ENCODE assay signal across 8 cellular contexts in genomic region chr5:36875051-36875788, GRCh38. TPM values are rescaled to one million over a fixed set of nuclear protein-coding genes. Genes with fewer than 3 reads are reported as not detected.
DNase-seq lines count a peak whose midpoint lies in the region; ATAC-seq, FAIRE-seq and TF ChIP-seq lines count a peak whose summit lies in the region.

No MANE protein-coding gene starts in this region.

- TF ChIP-seq CTCF in GM12878 (IDR thresholded peaks at IDR 0.05 in 2 of 3, conservative IDR thresholded peaks at IDR 0.05 in 1 of 3; ENCODE audit: control insufficient read depth in 2 of 3, extremely low read depth in 1 of 3, insufficient read depth in 1 of 3, low read depth in 3 of 3, low read length in 3 of 3) = no peak

- H3K27me3 Mint-ChIP-seq in T-helper 17 cell = no peaks in the 10 kb centered on the region

- TF ChIP-seq POLR2A in GM12878 (IDR thresholded peaks at IDR 0.05; ENCODE audit: low read depth, low read length) = no peak

- H3K36me3 Mint-ChIP-seq in T-helper 17 cell (ENCODE audit: low read depth) = no peaks in the 10 kb centered on the region

- H3K79me2 ChIP-seq in GM12878 (ENCODE audit: control insufficient read depth, insufficient read depth, low read length) = peaks cover 93% of the 10 kb centered on the region

- peak overlapping the region; percentile 95 for H3K4me3 ChIP-seq in GM12878
- H3K4me3 ChIP-seq in iPS-18c (ENCODE audit: insufficient read depth, low read depth, low read length) = peak overlapping the region; percentile 93
- H3K4me3 ChIP-seq in skeletal muscle cell (ENCODE audit: low read depth, low read length) = peak overlapping the region; percentile 86

- no peaks in the 10 kb centered on the region for H3K36me3 ChIP-seq in GM12878 (ENCODE audit: control insufficient read depth in 2 of 2, insufficient read depth in 2 of 2, low read length in 1 of 2)

- H3K9ac ChIP-seq in GM12878 (ENCODE audit: control insufficient read depth, insufficient read depth, low read length) = peak overlapping the region; percentile 94

- H2AFZ ChIP-seq in GM12878 (ENCODE audit: control insufficient read depth, low read depth, low read length) = peak overlapping the region; percentile 46

- RAD21 ChIA-PET in GM12878 (lab: Charles Lee; ENCODE audit: unreplicated experiment) = interaction anchor here (1.0 to 5.2 kb wide), 5 partner anchors 9 to 151 kb away, joined by 3 to 35 read pairs (median 3); no protein-coding TSS in a partner anchor

- no peaks in the 10 kb centered on the region for H4K20me1 ChIP-seq in GM12878 (ENCODE audit: control insufficient read depth, insufficient read depth)

- H3K27me3 ChIP-seq in GM12878 (replicated peaks in 1 of 2; ENCODE audit: control insufficient read depth in 2 of 2, insufficient read depth in 2 of 2, low read length in 1 of 2) = no peaks in the 10 kb centered on the region

- H3K4me3 Mint-ChIP-seq in T-helper 17 cell = peak overlapping the region; percentile 96

- CTCF ChIA-PET in GM12878 (lab: Yijun Ruan, JAX) = interaction anchor here (1.0 to 3.1 kb wide), 11 partner anchors 11 to 179 kb away, joined by 3 to 21 read pairs (median 4); no protein-coding TSS in a partner anchor

- peaks cover 7% of the 10 kb centered on the region; the same call in 1 of the 2 replicates for H3K4me1 ChIP-seq in GM12878 (ENCODE audit: control insufficient read depth, insufficient read depth, low read length)

- SMC1A ChIA-PET in GM12878 (lab: Charles Lee; ENCODE audit: uncharacterized antibody, unreplicated experiment) = interaction anchor here (0.6 to 3.7 kb wide), 12 partner anchors 9 to 151 kb away, joined by 3 to 30 read pairs (median 4); no protein-coding TSS in a partner anchor

- H3K27ac Mint-ChIP-seq in T-helper 17 cell = peak overlapping the region; percentile 98

- ATAC-seq in T-helper 17 cell (peak; percentile 19), GM12878 (peak; percentile 19), HG03097 (IDR thresholded peaks at IDR 0.05; ENCODE audit: low FRiP score, unreplicated experiment) (no peak)

- WGBS in GM12878 (ENCODE audit: insufficient coverage, insufficient replicate concordance, low lambda C conversion rate, missing lambda C conversion rate) = under 1% methylated on average over 26 of the region's 26 CpGs

- in situ Hi-C loops in GM12878 (cut with MboI) = no loop called here

- peak overlapping the region; percentile 93 for H3K4me2 ChIP-seq in GM12878 (ENCODE audit: control insufficient read depth, insufficient read depth)

- no peak for TF ChIP-seq EP300 in GM12878 (IDR thresholded peaks at IDR 0.05; ENCODE audit: borderline replicate concordance in 1 of 2, control insufficient read depth in 1 of 2, low read depth in 2 of 2, low read length in 2 of 2)

- POLR2A ChIA-PET in GM12878 (lab: Charles Lee) = interaction anchor here (0.6 to 1.7 kb wide), 4 partner anchors 145 to 371 kb away, joined by 3 to 5 read pairs (median 4); no protein-coding TSS in a partner anchor

- no peaks in the 10 kb centered on the region for H3K9me3 ChIP-seq in T-helper 17 cell (ENCODE audit: control insufficient read depth, low read length, poor library complexity, severe bottlenecking)
- H3K9me3 ChIP-seq in GM12878 (replicated peaks; ENCODE audit: control insufficient read depth, insufficient read depth, low read length) = no peaks in the 10 kb centered on the region
- no peaks in the 10 kb centered on the region for H3K9me3 ChIP-seq in iPS-18c (ENCODE audit: control insufficient read depth, insufficient read depth, low read length)

- peak overlapping the region; percentile 85 for H3K27ac ChIP-seq in GM12878 (ENCODE audit: control insufficient read depth, insufficient read depth)

- no TSS peak for BruUV-seq in GM12878 (replicated peaks; lab: Mats Ljungman, UMichigan)

- FAIRE-seq in GM12878 (lab: Jason Lieb, UNC) = no peak

- intact Hi-C loops in GM12878 (cut with micrococcal nuclease; ENCODE audit: unreplicated experiment) = loop anchor here (5.0 to 10.0 kb wide), 4 partner anchors 132 to 720 kb away; partner anchors contain the start of genes LMBRD2, NUP155, SKP2 and WDR70

- no peak for TF ChIP-seq RAD21 in GM12878 (IDR thresholded peaks at IDR 0.05; ENCODE audit: insufficient read depth, low read depth, low read length)

- DNase-seq in GM03348 (ENCODE audit: low spot score) (peak; percentile 55), KG1 (lab: John Stamatoyannopoulos, UW) (peak; percentile 42), T-helper 17 cell (peak; percentile 17 to 49 (median 47)), GM12878 (ENCODE audit: low read depth, low spot score) (no peak), skeletal muscle cell (ENCODE audit: low read depth) (no peak), NK-92 (lab: John Stamatoyannopoulos, UW; ENCODE audit: unreplicated experiment) (no peak)

- H3K4me1 Mint-ChIP-seq in T-helper 17 cell = peaks cover 33% of the 10 kb centered on the region

TF ChIP-seq in GM12878, 131 proteins besides CTCF, POLR2A, EP300 and RAD21:
- TF ChIP-seq CEBPB (IDR thresholded peaks at IDR 0.05; ENCODE audit: borderline replicate concordance in 1 of 2, low read depth in 2 of 2, low read length in 2 of 2) (no peak), SMARCA5 (IDR thresholded peaks at IDR 0.05) (no peak), RELA (IDR thresholded peaks at IDR 0.05; ENCODE audit: borderline replicate concordance, partially characterized antibody) (no peak), YY1 (IDR thresholded peaks at IDR 0.05; ENCODE audit: low read depth, low read length) (0 out of 2 replicates have a peak, but pooled peaks have one; percentile 14), ASH2L (IDR thresholded peaks at IDR 0.05; ENCODE audit: borderline replicate concordance, low read depth) (no peak), BACH1 (IDR thresholded peaks at IDR 0.05; ENCODE audit: borderline replicate concordance) (no peak), POU2F2 (IDR thresholded peaks at IDR 0.05; ENCODE audit: borderline replicate concordance, low read depth, low read length) (no peak), MAX (IDR thresholded peaks at IDR 0.05; ENCODE audit: low read depth, low read length) (0 out of 2 replicates have a peak, but pooled peaks have one; percentile 8), TARDBP (IDR thresholded peaks at IDR 0.05; ENCODE audit: borderline replicate concordance) (no peak), JUND (IDR thresholded peaks at IDR 0.05; ENCODE audit: low read depth, low read length) (no peak), SREBF2 (IDR thresholded peaks at IDR 0.05; ENCODE audit: low read length) (no peak), EGR1 (IDR thresholded peaks at IDR 0.05; ENCODE audit: borderline replicate concordance in 1 of 2, low read depth in 2 of 2, low read length in 2 of 2) (no peak), NFYA (IDR thresholded peaks at IDR 0.05; ENCODE audit: borderline replicate concordance, low read depth, low read length) (no peak), TCF12 (IDR thresholded peaks at IDR 0.05; ENCODE audit: low read depth, low read length) (no peak), HDGF (IDR thresholded peaks at IDR 0.05) (no peak), ZNF24 (IDR thresholded peaks at IDR 0.05) (no peak), PKNOX1 (IDR thresholded peaks at IDR 0.05) (peak; percentile 42; the same call in 1 of the 2 replicates), SMC3 (IDR thresholded peaks at IDR 0.05; ENCODE audit: borderline replicate concordance, low read length) (no peak), KDM1A (IDR thresholded peaks at IDR 0.05; ENCODE audit: borderline replicate concordance) (no peak), ZNF274 (IDR thresholded peaks at IDR 0.05; ENCODE audit: insufficient read depth, insufficient read length) (no peak)

RNA-seq across cellular contexts. Expression of gene NIPBL, which starts 1.3 kb away (rescaled TPM):
- total RNA-seq in T-helper 17 cell = 100 to 1,000 TPM; 113 to 118 TPM
- total RNA-seq in GM12878 (2013; cell fraction: nucleolus; rRNA removed) = 202 and 206 TPM in 2 replicates
- 18.0 and 19.6 TPM in 2 replicates for total RNA-seq in GM12878 (2014; rRNA removed)
- 27.5 and 36.6 TPM in 2 replicates for total RNA-seq in GM12878 (2014; rRNA removed; fragmentation: Illumina TruSeq; extraction: Trizol)
- total RNA-seq in GM12878 (2021) = 45.4 and 45.7 TPM in 2 replicates
- polyA plus RNA-seq in GM12878 (2011; ENCODE audit: low read depth) = 9.2 TPM
- 41.5 and 50.4 TPM in 2 replicates for polyA plus RNA-seq in GM12878 (2011; rRNA removed)
- polyA plus RNA-seq in GM12878 (2011; cell fraction: cytosol; rRNA removed) = 29.0 and 35.5 TPM in 2 replicates
- polyA plus RNA-seq in GM12878 (2011; cell fraction: nucleus; rRNA removed) = 40.8 and 52.1 TPM in 2 replicates
- polyA plus RNA-seq in GM12878 (2012) = 14.7 and 20.8 TPM in 2 replicates
- polyA plus RNA-seq in GM12878 (2014; fragmentation: Illumina TruSeq; extraction: Trizol) = 29.9 and 42.0 TPM in 2 replicates
- polyA plus RNA-seq in GM12878 (2014; fragmentation: Nextera tagmentation; extraction: Ambion mirVana) = 10 to 100 TPM; 10.4 to 13.4 TPM
- polyA plus RNA-seq in GM12878 (2014; rRNA removed) = 15.1 and 18.9 TPM in 2 replicates
- polyA plus RNA-seq in GM12878 (2016; fragmentation: Nextera tagmentation; extraction: Ambion mirVana) = 10 to 100 TPM; 19.7 to 20.7 TPM
- 176 and 271 TPM in 2 replicates for polyA minus RNA-seq in GM12878 (2011; rRNA and poly(A)+ RNA removed)
- 28.5 and 49.5 TPM in 2 replicates for polyA minus RNA-seq in GM12878 (2011; cell fraction: cytosol; rRNA and poly(A)+ RNA removed)
- polyA minus RNA-seq in GM12878 (2011; cell fraction: nucleus; rRNA and poly(A)+ RNA removed) = 111 and 150 TPM in 2 replicates

Comparison
In these comparisons a context has a peak if more than half of its experiments do, and no peak if none do; other contexts are left out.
1. DNase-seq: peak in GM03348 (single experiment), KG1 (single experiment) and T-helper 17 cell (3 of 3); none in GM12878 (single experiment), skeletal muscle cell (single experiment) and NK-92 (single experiment).
2. Peak in every context shown above with its lines, with median percentiles within 50 percentile points of each other: H3K4me3 ChIP-seq.